Comparison of ENCODE assay signal across 31 cellular contexts in the genomic region with DNA sequence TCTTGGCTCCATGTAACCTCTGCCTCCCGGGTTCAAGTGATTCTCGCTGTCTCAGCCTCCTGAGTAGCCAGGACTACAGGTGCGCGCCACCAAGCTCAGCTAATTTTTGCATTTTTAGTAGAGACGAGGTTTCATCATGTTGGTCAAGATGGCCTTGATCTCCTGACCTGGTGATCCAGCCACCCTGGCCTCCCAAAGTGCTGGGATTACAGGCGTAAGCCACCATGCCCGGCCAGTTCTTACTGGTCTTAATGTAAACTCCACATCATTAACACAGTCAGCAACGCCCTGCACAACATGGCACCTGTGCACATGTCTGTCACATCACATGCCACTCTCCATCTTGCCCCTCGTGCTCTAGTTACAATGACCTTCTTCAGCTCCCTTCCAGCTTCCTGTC.
"Had no signal": no experiment of that assay in that cellular context is flagged by ENCODE, and none has a peak within 500 bp of the region (broad histone marks: within the 10 kb centered on the region; RNA-seq: fewer than 3 reads in every experiment).

No MANE protein-coding gene starts in this region.

- ATAC-seq: activated CD4-positive, alpha-beta T cell treated with anti-CD3 and anti-CD28 coated beads for 36 hours; activated CD8-positive, alpha-beta memory T cell treated with anti-CD3 and anti-CD28 coated beads, Interleukin-2, amount 10 ng/mL, durations not matched to agents 7 days and 5 days; activated CD8-positive, alpha-beta T cell treated with anti-CD3 and anti-CD28 coated beads, Interleukin-2, amount 10 ng/mL, durations not matched to agents 7 days and 5 days; activated naive CD4-positive, alpha-beta T cell treated with anti-CD3 and anti-CD28 coated beads, Interleukin-2, amount 50 U/mL, for 72 hours; esophagus mucosa; T-cell; T-helper 17 cell had no signal

- H3K9me3 ChIP-seq: ascending aorta, breast epithelium had no signal

- FAIRE-seq: frontal cortex had no signal

- DNase-seq: activated CD4-positive, alpha-beta memory T cell treated with anti-CD3 and anti-CD28 coated beads for 36 hours; activated CD4-positive, alpha-beta T cell treated with anti-CD3 and anti-CD28 coated beads for 36 hours; activated CD4-positive, alpha-beta T cell treated with anti-CD3 and anti-CD28 coated beads, Interleukin-2, amount 10 ng/mL, durations not matched to agents 24 days and 14 days; activated CD4-positive, CD25-positive, alpha-beta regulatory T cell; activated CD4-positive, CD25-positive, alpha-beta regulatory T cell treated with anti-CD3 and anti-CD28 coated beads, Interleukin-2, amount 50 U/mL, for 72 hours; activated CD8-positive, alpha-beta memory T cell treated with anti-CD3 and anti-CD28 coated beads, Interleukin-2, amount 10 ng/mL, durations not matched to agents 7 days and 5 days; activated CD8-positive, alpha-beta memory T cell treated with anti-CD3 and anti-CD28 coated beads, Interleukin-2, amount 50 U/mL, for 4 hours; activated CD8-positive, alpha-beta T cell treated with anti-CD3 and anti-CD28 coated beads, Interleukin-2, amount 10 ng/mL, durations not matched to agents 7 days and 5 days; activated effector memory CD4-positive, alpha-beta T cell treated with anti-CD3 and anti-CD28 coated beads, Interleukin-2, amount 50 U/mL, for 16 hours; activated naive CD4-positive, alpha-beta T cell treated with anti-CD3 and anti-CD28 coated beads, Interleukin-2, amount 10 ng/mL, durations not matched to agents 7 days and 5 days; activated naive CD8-positive, alpha-beta T cell treated with anti-CD3 and anti-CD28 coated beads, Interleukin-2, amount 10 ng/mL, durations not matched to agents 7 days and 5 days; activated T-cell treated with anti-CD3 and anti-CD28 coated beads, Interleukin-2, amount 50 U/mL, for 1 hour; activated T-cell treated with anti-CD3 and anti-CD28 coated beads, Interleukin-2, amount 50 U/mL, for 48 hours; central memory CD4-positive, alpha-beta T cell; cerebellar nuclear complex; dorsolateral prefrontal cortex; effector memory CD4-positive, alpha-beta T cell; endodermal cell; foreskin fibroblast; head of caudate nucleus; T-cell; T-helper 17 cell; T1000; WERI-Rb-1 had no signal

- H3K4me1 ChIP-seq: breast epithelium had no signal

- H3K4me3 ChIP-seq: ascending aorta, breast epithelium, cardiac muscle cell, coronary artery, dorsolateral prefrontal cortex had no signal

- H3K27me3 ChIP-seq: ascending aorta, breast epithelium, dorsolateral prefrontal cortex had no signal

- H3K36me3 ChIP-seq: ascending aorta, breast epithelium, cardiac muscle cell, WERI-Rb-1 had no signal

- H3K27ac ChIP-seq: ascending aorta, breast epithelium, cardiac muscle cell, coronary artery, dorsolateral prefrontal cortex, WERI-Rb-1 had no signal
